In genomic region chr3:133578548-133579191, GRCh38 we compare ENCODE assay signal across 8 cellular contexts. TPM values are rescaled to one million over a fixed set of nuclear protein-coding genes. Genes with fewer than 3 reads are reported as not detected.
A peak's percentile ranks its signal among the peaks of the same experiment; 100 is the strongest.
DNase-seq lines count a peak whose midpoint lies in the region; ATAC-seq and TF ChIP-seq lines count a peak whose summit lies in the region.

No MANE protein-coding gene starts in this region.

- ATAC-seq in GM18858 (IDR thresholded peaks at IDR 0.05; ENCODE audit: unreplicated experiment) = no peak

- peaks cover 68% of the 10 kb centered on the region for H4K20me1 ChIP-seq in osteoblast (ENCODE audit: insufficient read depth, low read length)

- H3K36me3 ChIP-seq in osteoblast (ENCODE audit: insufficient read depth, low read length) = peaks cover 74% of the 10 kb centered on the region

- peak; percentile 64 for TF ChIP-seq CTCF in osteoblast (IDR thresholded peaks at IDR 0.05; ENCODE audit: extremely low read depth, low read depth, low read length)

- no peak overlapping the region for H3K4me3 ChIP-seq in osteoblast (ENCODE audit: insufficient read depth, low read length)

- DNase-seq in EL (peak; percentile 65), LoVo (ENCODE audit: low spot score) (peak; percentile 37), cerebellum (ENCODE audit: low spot score) (peak; percentile 37), osteoblast (ENCODE audit: insufficient read length, low spot score, missing footprints) (no peak), NCI-H526 treated with DMSO at 0.1 percent for 48 hours (lab: John Stamatoyannopoulos, UW) (no peak), DMS114 treated with DMSO at 0.1 percent for 48 hours (lab: John Stamatoyannopoulos, UW; ENCODE audit: unreplicated experiment) (no peak), NCI-H2227 treated with DMSO at 0.1 percent for 48 hours (lab: John Stamatoyannopoulos, UW) (no peak)

- H3K4me2 ChIP-seq in osteoblast (ENCODE audit: insufficient read depth, low read length) = peak overlapping the region; percentile 14

- H2AFZ ChIP-seq in osteoblast (ENCODE audit: low read length) = no peak overlapping the region

- no peaks in the 10 kb centered on the region for H3K27me3 ChIP-seq in osteoblast (ENCODE audit: insufficient read depth, low read length)

- H3K9me3 ChIP-seq in osteoblast (ENCODE audit: low read depth, low read length) = no peaks in the 10 kb centered on the region

- peaks cover 89% of the 10 kb centered on the region for H3K79me2 ChIP-seq in osteoblast (ENCODE audit: insufficient read depth, low read length)

- H3K4me1 ChIP-seq in osteoblast (ENCODE audit: insufficient read depth, low read length) = peaks cover 28% of the 10 kb centered on the region

- H3K27ac ChIP-seq in osteoblast (ENCODE audit: low read depth, low read length) = no peak overlapping the region

RNA-seq across cellular contexts. Expression of gene CDV3, which starts 5.2 kb away (rescaled TPM):
- total RNA-seq in cerebellum (71.0 TPM), osteoblast (154 and 166 TPM in 2 replicates)

Comparison
In these comparisons a context has a peak if more than half of its experiments do, and no peak if none do; other contexts are left out.
1. DNase-seq: peak in EL (single experiment), LoVo (single experiment) and cerebellum (single experiment); none in osteoblast (single experiment), NCI-H526 treated with DMSO at 0.1 percent for 48 hours (single experiment), DMS114 treated with DMSO at 0.1 percent for 48 hours (single experiment) and NCI-H2227 treated with DMSO at 0.1 percent for 48 hours (single experiment).